Comparison of ENCODE assay signal across 15 cellular contexts in genomic region chr16:20612551-20613470, GRCh38. TPM values are rescaled to one million over a fixed set of nuclear protein-coding genes. Genes with fewer than 3 reads are reported as not detected.
DNase-seq lines count a peak whose midpoint lies in the region; ATAC-seq, FAIRE-seq and TF ChIP-seq lines count a peak whose summit lies in the region.
"Had no signal": no experiment of that assay in that cellular context is flagged by ENCODE, and none has a peak within 500 bp of the region (broad histone marks: within the 10 kb centered on the region; RNA-seq: fewer than 3 reads in every experiment).

No MANE protein-coding gene starts in this region.

- H3K27me3 ChIP-seq in heart left ventricle (no peaks in the 10 kb centered on the region), pancreas (no peaks in the 10 kb centered on the region)

- peak; percentile 77 for DNase-seq in G401 (ENCODE audit: low spot score)
- DNase-seq in NCI-H524 treated with DMSO at 0.1 percent for 48 hours (lab: John Stamatoyannopoulos, UW): peak; percentile 88
- DNase-seq in heart left ventricle: peak in 4 of 5 donors; percentile 35 to 84 (median 69)
- peak in 5 of 6 donors; percentile 56 to 79 (median 75) for DNase-seq in pancreas
- DNase-seq in kidney: no peak
- DNase-seq in D341Med (ENCODE audit: low spot score): no peak
- DNase-seq: activated CD4-positive, alpha-beta T cell treated with anti-CD3 and anti-CD28 coated beads, Interleukin-2, amount 50 U/mL, for 1 hour; DND-41; stimulated activated CD4-positive, alpha-beta T cell treated with anti-CD3 and anti-CD28 coated beads, Interleukin-2, amount 100 ng/mL, for 24 hours; T-cell had no signal

- H3K4me3 ChIP-seq in heart left ventricle (no peak overlapping the region), pancreas (peak overlapping the region in 1 of 4 donors; percentile 20), kidney (ENCODE audit: low read length in 2 of 2) (no peak overlapping the region)
- H3K4me3 ChIP-seq: GM12878 had no signal

- no peak for FAIRE-seq in pancreas (lab: Jason Lieb, UNC)
- FAIRE-seq in kidney (lab: Jason Lieb, UNC): no peak
- FAIRE-seq: GM12878 had no signal

- ATAC-seq in heart left ventricle: peak in 3 of 4 donors; percentile 19 to 61 (median 57)
- peak; percentile 14 to 37 (median 27) for ATAC-seq in pancreas
- no peak for ATAC-seq in GM19035 (IDR thresholded peaks at IDR 0.05; ENCODE audit: unreplicated experiment)
- ATAC-seq in GM19328 (IDR thresholded peaks at IDR 0.05; ENCODE audit: unreplicated experiment): no peak
- ATAC-seq: GM12878, T-cell had no signal

- H3K36me3 ChIP-seq in heart left ventricle (no peaks in the 10 kb centered on the region), pancreas (no peaks in the 10 kb centered on the region), kidney (ENCODE audit: control insufficient read depth in 1 of 2, insufficient read depth in 2 of 2, low read length in 2 of 2) (no peaks in the 10 kb centered on the region)

- H3K27ac ChIP-seq in heart left ventricle (peak overlapping the region in 7 of 12 donors; percentile 15 to 71 (median 24)), pancreas (peak overlapping the region; percentile 70 to 85 (median 83)), kidney (ENCODE audit: low read depth in 2 of 2, low read length in 2 of 2) (no peak overlapping the region)

- H3K9ac ChIP-seq in kidney (ENCODE audit: low read length in 2 of 2): no peak overlapping the region

- TF ChIP-seq CTCF in heart left ventricle (IDR thresholded peaks at IDR 0.05): no peak
- no peak for TF ChIP-seq CTCF in pancreas (IDR thresholded peaks at IDR 0.05)
- no peak for TF ChIP-seq CTCF in kidney (IDR thresholded peaks at IDR 0.05; ENCODE audit: borderline replicate concordance, extremely low read depth, insufficient read depth)

- intact Hi-C loops in heart left ventricle (cut with DNase I) (no loop called here), pancreas (cut with DNase I) (loop anchor here in 1 of 3 donors (10.0 kb wide), 1 partner anchor 52 kb away; no protein-coding TSS in a partner anchor), kidney (cut with DNase I) (no loop called here)

- H3K4me1 ChIP-seq in heart left ventricle (peaks cover 0 to 20% (median 4%) of the 10 kb centered on the region in 12 donors), pancreas (peaks cover 4 to 15% (median 7%) of the 10 kb centered on the region in 3 donors), kidney (ENCODE audit: control insufficient read depth in 1 of 2, insufficient read depth in 1 of 2, low read depth in 1 of 2, low read length in 2 of 2) (no peaks in the 10 kb centered on the region)

- 61 to 81% (median 77%) methylated on average over 8 to 9 of the region's 9 CpGs for WGBS in heart left ventricle, 4 donors
- WGBS in pancreas, 2 donors: 52 to 58% methylated on average over 9 of the region's 9 CpGs

- H3K9me3 ChIP-seq in heart left ventricle: no peaks in the 10 kb centered on the region
- H3K9me3 ChIP-seq in pancreas: no peaks in the 10 kb centered on the region
- no peaks in the 10 kb centered on the region for H3K9me3 ChIP-seq in kidney (ENCODE audit: control insufficient read depth in 1 of 2, low read length in 2 of 2)

- in situ Hi-C loops in G401 (cut with HindIII; ENCODE audit: low sequenced_read_pairs): no loop called here

- TF ChIP-seq POLR2A in heart left ventricle (IDR thresholded peaks at IDR 0.05): no peak

RNA-seq across cellular contexts. Expression of gene ACSM2B, which starts 36.6 kb away (rescaled TPM):
- not detected in 2 replicates for total RNA-seq in G401 (2014; rRNA removed; shearing (Covaris generic))
- total RNA-seq in heart left ventricle (under 1 TPM in 1 of 9 donors, not detected in 8; 0.14 TPM), pancreas (under 1 TPM in 2 of 6 donors, not detected in 4; 0.51 to 0.56 TPM), kidney (48.2 TPM)
- polyA plus RNA-seq in heart left ventricle (under 1 TPM in 1 of 2 donors, not detected in 1; 0.06 TPM), pancreas (under 1 TPM; 0.21 to 0.76 TPM), kidney (ENCODE audit: insufficient read depth, low read depth, low replicate concordance) (428 TPM)
- total RNA-seq: GM12878, mesenteric fat pad, pulmonary artery endothelial cell had no signal
- polyA plus RNA-seq: GM12878 had no signal

Comparison
In these comparisons a context has a peak if more than half of its experiments do, and no peak if none do; other contexts are left out.
1. DNase-seq: peak in G401 (single experiment), NCI-H524 treated with DMSO at 0.1 percent for 48 hours (single experiment), heart left ventricle (4 of 5) and pancreas (5 of 6); none in kidney (single experiment) and D341Med (single experiment).
2. ATAC-seq: peak in heart left ventricle (3 of 4) and pancreas (4 of 4); none in GM19035 (single experiment) and GM19328 (single experiment).
3. H3K27ac ChIP-seq: peak in heart left ventricle (7 of 12) and pancreas (4 of 4); none in kidney (0 of 2).
4. RNA of gene ACSM2B, which starts 36.6 kb away (total RNA-seq): 48.2 TPM in kidney (single experiment); 0.14 TPM in heart left ventricle, 0.51 to 0.56 TPM in pancreas and not detected in G401; every median in the first group is over 10 times any median in the second.